ENCODE assay signal across 25 cellular contexts in genomic region chr22:37214431-37215025, GRCh38. TPM values are rescaled to one million over a fixed set of nuclear protein-coding genes. Genes with fewer than 3 reads are reported as not detected.
DNase-seq lines count a peak whose midpoint lies in the region; ATAC-seq and TF ChIP-seq lines count a peak whose summit lies in the region.
"Had no signal": no experiment of that assay in that cellular context is flagged by ENCODE, and none has a peak within 500 bp of the region (broad histone marks: within the 10 kb centered on the region; RNA-seq: fewer than 3 reads in every experiment).

No MANE protein-coding gene starts in this region.

- TF ChIP-seq CTCF in RWPE2 (IDR thresholded peaks at IDR 0.05; ENCODE audit: poor library complexity, severe bottlenecking) = no peak
- TF ChIP-seq CTCF in GM10248 (IDR thresholded peaks at IDR 0.05; ENCODE audit: control extremely low read depth, extremely low read depth, low read depth, missing control alignments) = no peak

- peak overlapping the region; percentile 41 for H3K27ac Mint-ChIP-seq in activated naive CD8-positive, alpha-beta T cell
- H3K27ac Mint-ChIP-seq in activated naive CD8-positive, alpha-beta T cell treated with anti-CD3 and anti-CD28 coated beads for 36 hours = no peak overlapping the region
- peak overlapping the region; percentile 16 for H3K27ac Mint-ChIP-seq in stimulated activated naive B cell treated with anti-CD40 and anti-IgM and Interleukin-4, amounts not matched to agents 10 μg/mL and 1 μg/mL and 100 μg/mL, for 72 hours
- H3K27ac Mint-ChIP-seq: HFFc6 had no signal

- no peak for DNase-seq in activated naive CD8-positive, alpha-beta T cell treated with anti-CD3 and anti-CD28 coated beads for 36 hours
- DNase-seq in RWPE2 (ENCODE audit: low spot score) = peak; percentile 19
- peak; percentile 61 for DNase-seq in left kidney (ENCODE audit: low read depth, low spot score)
- DNase-seq in stimulated activated naive B cell treated with anti-CD40 and anti-IgM and Interleukin-4, amounts not matched to agents 10 μg/mL and 1 μg/mL and 100 μg/mL, for 72 hours = no peak
- DNase-seq in GM10248 (ENCODE audit: extremely low spot score) = no peak
- DNase-seq in KBM-7 = no peak
- DNase-seq: activated T-cell treated with anti-CD3 and anti-CD28 coated beads for 4 hours; DND-41; foreskin fibroblast; HFFc6; mammary epithelial cell; NCI-H187 treated with DMSO at 0.1 percent for 48 hours; NCI-H345; NK-92 treated with Interleukin-12 subunit alpha and Interleukin-12 subunit beta, amount 100 ng/mL, for 24 hours; SK-N-SH; stimulated activated CD8-positive, alpha-beta memory T cell treated with anti-CD3 and anti-CD28 coated beads, Interleukin-4, amount 100 ng/mL, for 48 hours had no signal

- H3K4me3 ChIP-seq in RWPE2 (ENCODE audit: severe bottlenecking) = no peak overlapping the region
- H3K4me3 ChIP-seq: dorsolateral prefrontal cortex, hepatocyte, skin epidermis had no signal

- no peaks in the 10 kb centered on the region for H3K36me3 ChIP-seq in RWPE2 (ENCODE audit: low read depth)

- CTCF ChIA-PET in GM10248 (lab: Yijun Ruan, JAX) = interaction anchor here (7.9 kb wide), 1 partner anchor 14 kb away, joined by 62 read pairs; no protein-coding TSS in a partner anchor

- no peak overlapping the region for H3K27ac ChIP-seq in RWPE2 (ENCODE audit: poor library complexity, severe bottlenecking)
- H3K27ac ChIP-seq: dorsolateral prefrontal cortex, epithelial cell of prostate, hepatocyte, skin epidermis had no signal

- peaks cover 65% of the 10 kb centered on the region for H3K4me1 Mint-ChIP-seq in activated naive CD8-positive, alpha-beta T cell (ENCODE audit: low read depth)
- H3K4me1 Mint-ChIP-seq in activated naive CD8-positive, alpha-beta T cell treated with anti-CD3 and anti-CD28 coated beads for 36 hours = peaks cover 47% of the 10 kb centered on the region
- peaks cover 34 to 35% of the 10 kb centered on the region in 2 donors for H3K4me1 Mint-ChIP-seq in stimulated activated naive B cell treated with anti-CD40 and anti-IgM and Interleukin-4, amounts not matched to agents 10 μg/mL and 1 μg/mL and 100 μg/mL, for 72 hours

- POLR2A ChIA-PET in GM10248 (lab: Yijun Ruan, JAX) = no interaction called here

- no peak overlapping the region for H3K4me3 Mint-ChIP-seq in activated naive CD8-positive, alpha-beta T cell
- no peak overlapping the region for H3K4me3 Mint-ChIP-seq in activated naive CD8-positive, alpha-beta T cell treated with anti-CD3 and anti-CD28 coated beads for 36 hours
- no peak overlapping the region for H3K4me3 Mint-ChIP-seq in stimulated activated naive B cell treated with anti-CD40 and anti-IgM and Interleukin-4, amounts not matched to agents 10 μg/mL and 1 μg/mL and 100 μg/mL, for 72 hours
- H3K4me3 Mint-ChIP-seq: HFFc6, IgD-negative memory B cell had no signal

- H3K9me3 Mint-ChIP-seq in activated naive CD8-positive, alpha-beta T cell (ENCODE audit: low read depth) = no peaks in the 10 kb centered on the region
- peaks cover 2% of the 10 kb centered on the region for H3K9me3 Mint-ChIP-seq in activated naive CD8-positive, alpha-beta T cell treated with anti-CD3 and anti-CD28 coated beads for 36 hours
- H3K9me3 Mint-ChIP-seq in stimulated activated naive B cell treated with anti-CD40 and anti-IgM and Interleukin-4, amounts not matched to agents 10 μg/mL and 1 μg/mL and 100 μg/mL, for 72 hours = no peaks in the 10 kb centered on the region
- H3K9me3 Mint-ChIP-seq: HFFc6 had no signal

- H3K9me3 ChIP-seq in RWPE2 (ENCODE audit: severe bottlenecking) = no peaks in the 10 kb centered on the region
- H3K9me3 ChIP-seq: SK-N-SH had no signal

- ATAC-seq in RWPE2 (ENCODE audit: low read depth) (no peak), GM18517 (IDR thresholded peaks at IDR 0.05; ENCODE audit: unreplicated experiment) (no peak)
- ATAC-seq in stimulated activated naive B cell treated with anti-CD40 and anti-IgM and Interleukin-4, amounts not matched to agents 10 μg/mL and 1 μg/mL and 100 μg/mL, for 72 hours (replicated peaks) = no peak

- no peaks in the 10 kb centered on the region for H3K27me3 ChIP-seq in RWPE2 (ENCODE audit: insufficient read depth, poor library complexity, severe bottlenecking)
- H3K27me3 ChIP-seq: hepatocyte had no signal

- in situ Hi-C loops in KBM-7 (cut with MboI; ENCODE audit: low pct_unique_long_range_greater_than_20kb, low sequenced_read_pairs) = no loop called here

- no peaks in the 10 kb centered on the region for H3K27me3 Mint-ChIP-seq in activated naive CD8-positive, alpha-beta T cell
- H3K27me3 Mint-ChIP-seq in activated naive CD8-positive, alpha-beta T cell treated with anti-CD3 and anti-CD28 coated beads for 36 hours = no peaks in the 10 kb centered on the region
- H3K27me3 Mint-ChIP-seq in stimulated activated naive B cell treated with anti-CD40 and anti-IgM and Interleukin-4, amounts not matched to agents 10 μg/mL and 1 μg/mL and 100 μg/mL, for 72 hours = no peaks in the 10 kb centered on the region
- H3K27me3 Mint-ChIP-seq: IgD-negative memory B cell had no signal

- H3K36me3 Mint-ChIP-seq in activated naive CD8-positive, alpha-beta T cell = peaks cover 7% of the 10 kb centered on the region
- peaks cover 22% of the 10 kb centered on the region for H3K36me3 Mint-ChIP-seq in activated naive CD8-positive, alpha-beta T cell treated with anti-CD3 and anti-CD28 coated beads for 36 hours
- no peaks in the 10 kb centered on the region for H3K36me3 Mint-ChIP-seq in stimulated activated naive B cell treated with anti-CD40 and anti-IgM and Interleukin-4, amounts not matched to agents 10 μg/mL and 1 μg/mL and 100 μg/mL, for 72 hours
- H3K36me3 Mint-ChIP-seq: IgD-negative memory B cell had no signal

- no peaks in the 10 kb centered on the region for H3K4me1 ChIP-seq in RWPE2 (ENCODE audit: insufficient read depth, poor library complexity, severe bottlenecking)

RNA-seq across cellular contexts. Expression of gene SSTR3, which starts 2.3 kb away (rescaled TPM):
- total RNA-seq in activated naive CD8-positive, alpha-beta T cell treated with anti-CD3 and anti-CD28 coated beads for 36 hours = 1 to 10 TPM; 7.1 to 7.4 TPM
- total RNA-seq: bronchial epithelial cell, HFFc6, mammary epithelial cell, myocyte had no signal

RNA-seq across cellular contexts. Expression of gene C1QTNF6, which starts 26.5 kb away (rescaled TPM):
- 1 to 10 TPM; 2.7 to 3.2 TPM for total RNA-seq in activated naive CD8-positive, alpha-beta T cell treated with anti-CD3 and anti-CD28 coated beads for 36 hours

RNA-seq across cellular contexts. Expression of gene RAC2, which starts 29.5 kb away (rescaled TPM):
- total RNA-seq in activated naive CD8-positive, alpha-beta T cell treated with anti-CD3 and anti-CD28 coated beads for 36 hours = 100 to 1,000 TPM; 518 to 528 TPM
- total RNA-seq: myocyte had no signal

Comparison
In these comparisons a context has a peak if more than half of its experiments do, and no peak if none do; other contexts are left out.
1. DNase-seq: peak in RWPE2 (single experiment) and left kidney (single experiment); none in activated naive CD8-positive, alpha-beta T cell treated with anti-CD3 and anti-CD28 coated beads for 36 hours (single experiment), stimulated activated naive B cell treated with anti-CD40 and anti-IgM and Interleukin-4, amounts not matched to agents 10 μg/mL and 1 μg/mL and 100 μg/mL, for 72 hours (single experiment), GM10248 (single experiment) and KBM-7 (single experiment).